ENCODE assay signal across 31 cellular contexts in genomic region chr17:79978545-79978852, GRCh38. TPM values are rescaled to one million over a fixed set of nuclear protein-coding genes. Genes with fewer than 3 reads are reported as not detected.
A peak's percentile ranks its signal among the peaks of the same experiment; 100 is the strongest.
DNase-seq lines count a peak whose midpoint lies in the region; ATAC-seq, FAIRE-seq and TF ChIP-seq lines count a peak whose summit lies in the region.
"Had no signal": no experiment of that assay in that cellular context is flagged by ENCODE, and none has a peak within 500 bp of the region (broad histone marks: within the 10 kb centered on the region; RNA-seq: fewer than 3 reads in every experiment).

No MANE protein-coding gene starts in this region.

- no peak for TF ChIP-seq CTCF in BJ (IDR thresholded peaks at IDR 0.05; ENCODE audit: insufficient read depth, low read depth, low read length)
- no peak for TF ChIP-seq CTCF in kidney (IDR thresholded peaks at IDR 0.05; ENCODE audit: borderline replicate concordance, extremely low read depth, insufficient read depth)

- no peak overlapping the region for H3K27ac Mint-ChIP-seq in activated T-helper 17 cell treated with anti-CD3 and anti-CD28 coated beads, Interleukin-2, amount 50 U/mL, for 72 hours
- H3K27ac Mint-ChIP-seq: activated B cell treated with CpG ODN at 0.5 μM for 24 hours; activated CD4-positive, alpha-beta T cell treated with anti-CD3 and anti-CD28 coated beads, Interleukin-2, amount 10 ng/mL, durations not matched to agents 7 days and 5 days; activated naive CD8-positive, alpha-beta T cell treated with anti-CD3 and anti-CD28 coated beads, Interleukin-2, amount 10 ng/mL, durations not matched to agents 7 days and 5 days; CD8-positive, alpha-beta memory T cell; dendritic cell treated with granulocyte-macrophage colony-stimulating factor and Interleukin-4, amounts not matched to agents 40 ng/mL and 50 ng/mL, for 4 days had no signal

- DNase-seq in BJ (ENCODE audit: low read depth) = peak; percentile 43
- DNase-seq in dermis blood vessel endothelial cell = peak; percentile 69
- DNase-seq in kidney = peak; percentile 79
- peak; percentile 35 for DNase-seq in sciatic nerve (ENCODE audit: low spot score)
- no peak for DNase-seq in NCI-H510A (lab: John Stamatoyannopoulos, UW)
- no peak for DNase-seq in nucleus accumbens (lab: John Stamatoyannopoulos, UW)
- DNase-seq in NOMO-1 (lab: John Stamatoyannopoulos, UW; ENCODE audit: unreplicated experiment in 2 of 2) = no peak
- DNase-seq: activated B cell treated with CpG ODN at 0.5 μM for 24 hours; activated CD4-positive, alpha-beta T cell treated with anti-CD3 and anti-CD28 coated beads, Interleukin-2, amount 10 ng/mL, durations not matched to agents 7 days and 5 days; activated gamma-delta T cell treated with Interleukin-2 at 50 U/mL for 16 hours; BE2C; central memory CD4-positive, alpha-beta T cell; left ventricle myocardium inferior; NCI-H1048; NCI-H1694; NCI-H446 treated with DMSO at 0.1 percent for 48 hours; NCI-H82; stimulated activated naive CD8-positive, alpha-beta T cell treated with anti-CD3 and anti-CD28 coated beads, Interleukin-15, Interleukin-2, amounts not matched to agents 100 U/mL and 50 U/mL, for 24 hours; T-helper 1 cell had no signal

- H3K27me3 Mint-ChIP-seq in activated T-helper 17 cell treated with anti-CD3 and anti-CD28 coated beads, Interleukin-2, amount 50 U/mL, for 72 hours = no peaks in the 10 kb centered on the region
- H3K27me3 Mint-ChIP-seq: activated CD4-positive, alpha-beta T cell treated with anti-CD3 and anti-CD28 coated beads, Interleukin-2, amount 10 ng/mL, durations not matched to agents 7 days and 5 days; activated naive CD8-positive, alpha-beta T cell treated with anti-CD3 and anti-CD28 coated beads, Interleukin-2, amount 10 ng/mL, durations not matched to agents 7 days and 5 days had no signal

- no peaks in the 10 kb centered on the region for H3K27me3 ChIP-seq in BJ (ENCODE audit: control insufficient read depth, insufficient read depth, low read length)
- H3K27me3 ChIP-seq: BE2C, SJSA1 had no signal

- no peaks in the 10 kb centered on the region for H3K4me1 Mint-ChIP-seq in activated T-helper 17 cell treated with anti-CD3 and anti-CD28 coated beads, Interleukin-2, amount 50 U/mL, for 72 hours
- H3K4me1 Mint-ChIP-seq: activated B cell treated with CpG ODN at 0.5 μM for 24 hours; activated CD4-positive, alpha-beta T cell treated with anti-CD3 and anti-CD28 coated beads, Interleukin-2, amount 10 ng/mL, durations not matched to agents 7 days and 5 days; activated naive CD8-positive, alpha-beta T cell treated with anti-CD3 and anti-CD28 coated beads, Interleukin-2, amount 10 ng/mL, durations not matched to agents 7 days and 5 days; CD8-positive, alpha-beta memory T cell had no signal

- no peaks in the 10 kb centered on the region for H3K4me1 ChIP-seq in kidney (ENCODE audit: control insufficient read depth in 1 of 2, insufficient read depth in 1 of 2, low read depth in 1 of 2, low read length in 2 of 2)
- H3K4me1 ChIP-seq: A549, BE2C, left ventricle myocardium inferior had no signal

- CTCF ChIA-PET in BJ (lab: Yijun Ruan, JAX) = interaction anchor here (0.9 kb wide), 1 partner anchor 27 kb away, joined by 3 read pairs; no protein-coding TSS in a partner anchor

- H3K36me3 ChIP-seq in BJ (ENCODE audit: control insufficient read depth, insufficient read depth, low read length) (no peaks in the 10 kb centered on the region; the same call in 1 of the 2 replicates), kidney (ENCODE audit: control insufficient read depth in 1 of 2, insufficient read depth in 2 of 2, low read length in 2 of 2) (no peaks in the 10 kb centered on the region)
- H3K36me3 ChIP-seq: BE2C, left ventricle myocardium inferior, neutrophil, thoracic aorta had no signal

- H3K4me3 ChIP-seq in BJ (ENCODE audit: low read depth, low read length) (no peak overlapping the region), kidney (ENCODE audit: low read length in 2 of 2) (no peak overlapping the region)
- H3K4me3 ChIP-seq: A549, left ventricle myocardium inferior, SJSA1, skin epidermis, thoracic aorta had no signal

- no peak overlapping the region for H3K4me3 Mint-ChIP-seq in activated T-helper 17 cell treated with anti-CD3 and anti-CD28 coated beads, Interleukin-2, amount 50 U/mL, for 72 hours
- H3K4me3 Mint-ChIP-seq: activated B cell treated with CpG ODN at 0.5 μM for 24 hours; activated CD4-positive, alpha-beta T cell treated with anti-CD3 and anti-CD28 coated beads, Interleukin-2, amount 10 ng/mL, durations not matched to agents 7 days and 5 days; activated naive CD8-positive, alpha-beta T cell treated with anti-CD3 and anti-CD28 coated beads, Interleukin-2, amount 10 ng/mL, durations not matched to agents 7 days and 5 days; CD8-positive, alpha-beta memory T cell; dendritic cell treated with granulocyte-macrophage colony-stimulating factor and Interleukin-4, amounts not matched to agents 40 ng/mL and 50 ng/mL, for 4 days had no signal

- H3K9me3 Mint-ChIP-seq in activated T-helper 17 cell treated with anti-CD3 and anti-CD28 coated beads, Interleukin-2, amount 50 U/mL, for 72 hours = no peaks in the 10 kb centered on the region
- H3K9me3 Mint-ChIP-seq: activated B cell treated with CpG ODN at 0.5 μM for 24 hours; activated CD4-positive, alpha-beta T cell treated with anti-CD3 and anti-CD28 coated beads, Interleukin-2, amount 10 ng/mL, durations not matched to agents 7 days and 5 days; activated naive CD8-positive, alpha-beta T cell treated with anti-CD3 and anti-CD28 coated beads, Interleukin-2, amount 10 ng/mL, durations not matched to agents 7 days and 5 days; CD8-positive, alpha-beta memory T cell; dendritic cell treated with granulocyte-macrophage colony-stimulating factor and Interleukin-4, amounts not matched to agents 40 ng/mL and 50 ng/mL, for 4 days had no signal

- no peak overlapping the region for H3K9ac ChIP-seq in kidney (ENCODE audit: low read length in 2 of 2)

- H3K27ac ChIP-seq in kidney (ENCODE audit: low read depth in 2 of 2, low read length in 2 of 2) = peak overlapping the region in 1 of 2 donors; percentile 40
- H3K27ac ChIP-seq: A549, left ventricle myocardium inferior, neutrophil, SJSA1, thoracic aorta had no signal

- no peaks in the 10 kb centered on the region for H3K9me3 ChIP-seq in kidney (ENCODE audit: control insufficient read depth in 1 of 2, low read length in 2 of 2)
- H3K9me3 ChIP-seq: A549, BE2C, left ventricle myocardium inferior, neutrophil, SJSA1, thoracic aorta had no signal

- no peak for FAIRE-seq in kidney (lab: Jason Lieb, UNC)
- FAIRE-seq: A549, astrocyte, endometrium, GM18507 had no signal

- POLR2A ChIA-PET in BJ (lab: Charles Lee) = no interaction called here

- ATAC-seq in sciatic nerve = no peak
- no peak for ATAC-seq in activated T-helper 17 cell treated with anti-CD3 and anti-CD28 coated beads, Interleukin-2, amount 50 U/mL, for 72 hours (replicated peaks)
- ATAC-seq: A549; stimulated activated naive CD8-positive, alpha-beta T cell treated with anti-CD3 and anti-CD28 coated beads, Interleukin-15, Interleukin-2, amounts not matched to agents 100 U/mL and 50 U/mL, for 24 hours had no signal

- intact Hi-C loops in kidney (cut with DNase I) = no loop called here
- intact Hi-C loops in sciatic nerve (cut with DNase I) = no loop called here

- no peaks in the 10 kb centered on the region for H3K36me3 Mint-ChIP-seq in activated T-helper 17 cell treated with anti-CD3 and anti-CD28 coated beads, Interleukin-2, amount 50 U/mL, for 72 hours (ENCODE audit: low read depth)
- H3K36me3 Mint-ChIP-seq: activated naive CD8-positive, alpha-beta T cell treated with anti-CD3 and anti-CD28 coated beads, Interleukin-2, amount 10 ng/mL, durations not matched to agents 7 days and 5 days; CD8-positive, alpha-beta memory T cell had no signal

RNA-seq across cellular contexts. Expression of gene TBC1D16, which starts 57.2 kb away (rescaled TPM):
- 8.4 and 9.0 TPM in 2 replicates for polyA plus RNA-seq in BJ (2011; rRNA removed)
- 15.4 and 17.8 TPM in 2 replicates for polyA minus RNA-seq in BJ (2011; rRNA and poly(A)+ RNA removed)
- total RNA-seq in dermis blood vessel endothelial cell = 44.9 and 61.8 TPM in 2 replicates
- total RNA-seq in kidney = 68.0 TPM
- polyA plus RNA-seq in kidney (ENCODE audit: insufficient read depth, low read depth, low replicate concordance) = 9.1 TPM
- 46.9 TPM for total RNA-seq in sciatic nerve
- total RNA-seq in activated T-helper 17 cell treated with anti-CD3 and anti-CD28 coated beads, Interleukin-2, amount 50 U/mL, for 72 hours = 1 to 10 TPM; 1.6 to 1.8 TPM

RNA-seq across cellular contexts. Expression of gene CCDC40, which starts 57.9 kb away (rescaled TPM):
- polyA plus RNA-seq in BJ (2011; rRNA removed) (2.3 and 3.1 TPM in 2 replicates), kidney (ENCODE audit: insufficient read depth, low read depth, low replicate concordance) (5.1 TPM)
- polyA minus RNA-seq in BJ (2011; rRNA and poly(A)+ RNA removed) = 2.2 and 3.7 TPM in 2 replicates
- total RNA-seq in dermis blood vessel endothelial cell (1.4 and 2.2 TPM in 2 replicates), kidney (22.6 TPM), sciatic nerve (12.6 TPM)
- under 1 TPM in 1 of 2 donors, not detected in 1; 0.69 TPM for total RNA-seq in activated T-helper 17 cell treated with anti-CD3 and anti-CD28 coated beads, Interleukin-2, amount 50 U/mL, for 72 hours
- total RNA-seq: activated CD4-positive, alpha-beta T cell treated with anti-CD3 and anti-CD28 coated beads, Interleukin-2, amount 10 ng/mL, durations not matched to agents 7 days and 5 days had no signal
- polyA plus RNA-seq: CD8-positive, alpha-beta memory T cell had no signal

Comparison
In these comparisons a context has a peak if more than half of its experiments do, and no peak if none do; other contexts are left out.
1. DNase-seq: peak in BJ (single experiment), dermis blood vessel endothelial cell (single experiment), kidney (single experiment) and sciatic nerve (single experiment); none in NCI-H510A (single experiment), nucleus accumbens (0 of 56) and NOMO-1 (0 of 2).
2. RNA of gene TBC1D16, which starts 57.2 kb away (total RNA-seq): 68.0 TPM in kidney (single experiment), 46.9 TPM in sciatic nerve (single experiment) and 44.9 to 61.8 TPM in dermis blood vessel endothelial cell; 1.6 to 1.8 TPM in activated T-helper 17 cell treated with anti-CD3 and anti-CD28 coated beads, Interleukin-2, amount 50 U/mL, for 72 hours; every median in the first group is over 10 times any median in the second.